8 cellular contexts compared by ENCODE assay signal in genomic region chr4:42652529-42653231, GRCh38. TPM values are rescaled to one million over a fixed set of nuclear protein-coding genes. Genes with fewer than 3 reads are reported as not detected.
DNase-seq lines count a peak whose midpoint lies in the region; ATAC-seq, FAIRE-seq and TF ChIP-seq lines count a peak whose summit lies in the region.
"Not testable (repeated sequence)": the region's sequence is repeated elsewhere in the genome, so short reads cannot be mapped to it uniquely, and the experiment has no call there.

No MANE protein-coding gene starts in this region.

- ATAC-seq in naive B cell (ENCODE audit: low read depth in 2 of 2); gastrocnemius medialis: not testable (repeated sequence)

- H3K27ac ChIP-seq in OCI-LY7 (ENCODE audit: low read depth, low read length, poor library complexity, severe bottlenecking), result not testable (repeated sequence)
- H3K27ac ChIP-seq in gastrocnemius medialis, result peak overlapping the region; percentile 86 to 94 (median 90)

- peaks cover 66% of the 10 kb centered on the region for H3K36me3 ChIP-seq in OCI-LY7 (ENCODE audit: insufficient read depth, low read length)
- H3K36me3 ChIP-seq in gastrocnemius medialis, result not testable (repeated sequence)

- in situ Hi-C loops in gastrocnemius medialis (cut with MboI; ENCODE audit: low sequenced_read_pairs in 4 of 4), result loop anchor here in 2 of 4 donors (10.0 to 25.0 kb wide), 2 partner anchors 48 to 90 kb away; no protein-coding TSS in a partner anchor

- not testable (repeated sequence) for H3K4me3 Mint-ChIP-seq in activated naive CD4-positive, alpha-beta T cell treated with anti-CD3 and anti-CD28 coated beads, Interleukin-2, amount 50 U/mL, for 24 hours; MCF 10A (ENCODE audit: unreplicated experiment); stimulated activated naive CD8-positive, alpha-beta T cell treated with anti-CD3 and anti-CD28 coated beads, Interleukin-15, Interleukin-2, amounts not matched to agents 100 ng/mL and 50 ng/mL, for 24 hours
- H3K4me3 Mint-ChIP-seq in glutamatergic neuron (ENCODE audit: unreplicated experiment) (peak overlapping the region; percentile 97), naive B cell (peak overlapping the region in 2 of 8 donors; percentile 1 to 47)

- intact Hi-C loops in OCI-LY7 (cut with micrococcal nuclease; ENCODE audit: unreplicated experiment) (loop anchor here (10.0 kb wide), 1 partner anchor 498 kb away; the partner anchor contains the start of gene BEND4), MCF 10A (cut with micrococcal nuclease) (loop anchor here (10.0 kb wide), 1 partner anchor 88 kb away; no protein-coding TSS in a partner anchor)
- intact Hi-C loops in gastrocnemius medialis (cut with DNase I; ENCODE audit: low total_unique reads), result not testable (repeated sequence)

- H3K4me2 ChIP-seq in OCI-LY7 (ENCODE audit: low read length), result peak overlapping the region; percentile 88

- H2AFZ ChIP-seq in OCI-LY7 (ENCODE audit: low read length), result not testable (repeated sequence)

- not testable (repeated sequence) for TF ChIP-seq POLR2A in gastrocnemius medialis (IDR thresholded peaks at IDR 0.05)

- peaks cover 18% of the 10 kb centered on the region for H3K36me3 Mint-ChIP-seq in activated naive CD4-positive, alpha-beta T cell treated with anti-CD3 and anti-CD28 coated beads, Interleukin-2, amount 50 U/mL, for 24 hours
- H3K36me3 Mint-ChIP-seq in MCF 10A (ENCODE audit: insufficient read depth, unreplicated experiment), result not testable (repeated sequence)
- H3K36me3 Mint-ChIP-seq in glutamatergic neuron (ENCODE audit: unreplicated experiment) (peaks cover 39% of the 10 kb centered on the region), naive B cell (peaks cover 19 to 32% of the 10 kb centered on the region in 2 donors)
- H3K36me3 Mint-ChIP-seq in stimulated activated naive CD8-positive, alpha-beta T cell treated with anti-CD3 and anti-CD28 coated beads, Interleukin-15, Interleukin-2, amounts not matched to agents 100 ng/mL and 50 ng/mL, for 24 hours (ENCODE audit: low read depth), result peaks cover 48% of the 10 kb centered on the region

- not testable (repeated sequence) for H3K9me2 ChIP-seq in OCI-LY7 (ENCODE audit: insufficient read depth, low read length)

- H3K4me1 Mint-ChIP-seq in activated naive CD4-positive, alpha-beta T cell treated with anti-CD3 and anti-CD28 coated beads, Interleukin-2, amount 50 U/mL, for 24 hours, result peaks cover 83% of the 10 kb centered on the region
- H3K4me1 Mint-ChIP-seq in MCF 10A (ENCODE audit: insufficient read depth, unreplicated experiment) (peaks cover 29% of the 10 kb centered on the region), glutamatergic neuron (ENCODE audit: low read depth, unreplicated experiment) (peaks cover 42% of the 10 kb centered on the region), naive B cell (peaks cover 50 to 57% (median 54%) of the 10 kb centered on the region in 3 donors)
- peaks cover 69% of the 10 kb centered on the region for H3K4me1 Mint-ChIP-seq in stimulated activated naive CD8-positive, alpha-beta T cell treated with anti-CD3 and anti-CD28 coated beads, Interleukin-15, Interleukin-2, amounts not matched to agents 100 ng/mL and 50 ng/mL, for 24 hours (ENCODE audit: low read depth)

- CTCF ChIA-PET in OCI-LY7 (lab: Charles Lee; ENCODE audit: unreplicated experiment); MCF 10A (lab: Yijun Ruan, JAX): not testable (repeated sequence)

- H3K79me2 ChIP-seq in OCI-LY7 (ENCODE audit: insufficient read depth, low read depth, low read length), result peaks cover 93% of the 10 kb centered on the region

- peak; percentile 33 for FAIRE-seq in GM18507 (lab: Jason Lieb, UNC)

- not testable (repeated sequence) for TF ChIP-seq CTCF in OCI-LY7 (conservative IDR thresholded peaks at IDR 0.05; ENCODE audit: low read length); MCF 10A (IDR thresholded peaks at IDR 0.05; ENCODE audit: unreplicated experiment); glutamatergic neuron (IDR thresholded peaks at IDR 0.05; ENCODE audit: partially characterized antibody, unreplicated experiment); gastrocnemius medialis (IDR thresholded peaks at IDR 0.05 in 4 of 5, conservative IDR thresholded peaks at IDR 0.05 in 1 of 5)

- not testable (repeated sequence) for BruUV-seq in OCI-LY7 (replicated peaks; lab: Mats Ljungman, UMichigan); MCF 10A (replicated peaks; lab: Mats Ljungman, UMichigan)

- H3K9me3 Mint-ChIP-seq in activated naive CD4-positive, alpha-beta T cell treated with anti-CD3 and anti-CD28 coated beads, Interleukin-2, amount 50 U/mL, for 24 hours, result peaks cover 21% of the 10 kb centered on the region
- not testable (repeated sequence) for H3K9me3 Mint-ChIP-seq in MCF 10A (ENCODE audit: unreplicated experiment)
- H3K9me3 Mint-ChIP-seq in glutamatergic neuron (ENCODE audit: unreplicated experiment) (peaks cover 22% of the 10 kb centered on the region), naive B cell (peaks cover 2 to 14% (median 5%) of the 10 kb centered on the region in 7 donors)
- H3K9me3 Mint-ChIP-seq in stimulated activated naive CD8-positive, alpha-beta T cell treated with anti-CD3 and anti-CD28 coated beads, Interleukin-15, Interleukin-2, amounts not matched to agents 100 ng/mL and 50 ng/mL, for 24 hours, result peaks cover 23% of the 10 kb centered on the region

- H3K27ac Mint-ChIP-seq in activated naive CD4-positive, alpha-beta T cell treated with anti-CD3 and anti-CD28 coated beads, Interleukin-2, amount 50 U/mL, for 24 hours, result peak overlapping the region; percentile 48
- H3K27ac Mint-ChIP-seq in MCF 10A (ENCODE audit: low read depth, unreplicated experiment), result not testable (repeated sequence)
- H3K27ac Mint-ChIP-seq in glutamatergic neuron (ENCODE audit: unreplicated experiment) (peak overlapping the region; percentile 6), naive B cell (peak overlapping the region in 5 of 6 donors; percentile 1 to 92 (median 52))
- peak overlapping the region; percentile 49 for H3K27ac Mint-ChIP-seq in stimulated activated naive CD8-positive, alpha-beta T cell treated with anti-CD3 and anti-CD28 coated beads, Interleukin-15, Interleukin-2, amounts not matched to agents 100 ng/mL and 50 ng/mL, for 24 hours

- H4K20me1 ChIP-seq in OCI-LY7 (ENCODE audit: insufficient read depth, low read length), result peaks cover 21% of the 10 kb centered on the region; the same call in 1 of the 2 replicates

- POLR2A ChIA-PET in OCI-LY7 (lab: Charles Lee), result interaction anchor here (2.0 kb wide), 1 partner anchor 27 kb away, joined by 4 read pairs; no protein-coding TSS in a partner anchor
- POLR2A ChIA-PET in MCF 10A (lab: Yijun Ruan, JAX), result not testable (repeated sequence)

- peak overlapping the region; percentile 98 for H3K4me3 ChIP-seq in OCI-LY7 (ENCODE audit: low read depth, low read length, poor library complexity, severe bottlenecking)
- H3K4me3 ChIP-seq in gastrocnemius medialis, result not testable (repeated sequence)

- H3K4me1 ChIP-seq in OCI-LY7 (ENCODE audit: insufficient read depth, low read length, poor library complexity, severe bottlenecking) (peaks cover 41% of the 10 kb centered on the region), gastrocnemius medialis (peaks cover 47 to 53% of the 10 kb centered on the region in 2 donors)

- not testable (repeated sequence) for H3K27me3 Mint-ChIP-seq in activated naive CD4-positive, alpha-beta T cell treated with anti-CD3 and anti-CD28 coated beads, Interleukin-2, amount 50 U/mL, for 24 hours; MCF 10A (ENCODE audit: insufficient read depth, unreplicated experiment); naive B cell; stimulated activated naive CD8-positive, alpha-beta T cell treated with anti-CD3 and anti-CD28 coated beads, Interleukin-15, Interleukin-2, amounts not matched to agents 100 ng/mL and 50 ng/mL, for 24 hours
- peaks cover 20% of the 10 kb centered on the region for H3K27me3 Mint-ChIP-seq in glutamatergic neuron (ENCODE audit: unreplicated experiment)

- not testable (repeated sequence) for DNase-seq in GM18507 (ENCODE audit: extremely low spot score, insufficient read length, low read depth); OCI-LY7 (ENCODE audit: low spot score); glutamatergic neuron; naive B cell; gastrocnemius medialis
- DNase-seq in MCF 10A (ENCODE audit: unreplicated experiment), result peak; percentile 19

- peaks cover 41% of the 10 kb centered on the region for H3K9me3 ChIP-seq in OCI-LY7 (ENCODE audit: low read length)
- H3K9me3 ChIP-seq in gastrocnemius medialis, result not testable (repeated sequence)

- not testable (repeated sequence) for H3K27me3 ChIP-seq in gastrocnemius medialis

RNA-seq across cellular contexts. Expression of gene ATP8A1, which starts 4.2 kb away (rescaled TPM):
- 76.7 and 80.0 TPM in 2 replicates for total RNA-seq in OCI-LY7 (2014; rRNA removed; shearing (Covaris generic))
- total RNA-seq in OCI-LY7 (2022) (141 and 149 TPM in 2 replicates), MCF 10A (2022) (0.19 and 0.34 TPM in 2 replicates), glutamatergic neuron (ENCODE audit: unreplicated experiment) (278 TPM), gastrocnemius medialis (10 to 100 TPM; 23.8 to 74.2 (median 31.1) TPM)
- 10 to 100 TPM; 16.7 to 31.0 (median 22.2) TPM for polyA plus RNA-seq in naive B cell (ENCODE audit: low read depth in 6 of 6)

Comparison
In these comparisons a context has a peak if more than half of its experiments do, and no peak if none do; other contexts are left out.
1. RNA of gene ATP8A1, which starts 4.2 kb away (total RNA-seq): 278 TPM in glutamatergic neuron (single experiment), 76.7 to 149 TPM in OCI-LY7 and 23.8 to 74.2 TPM in gastrocnemius medialis; 0.19 to 0.34 TPM in MCF 10A; every median in the first group is over 10 times any median in the second.